Comparison of ENCODE assay signal across 8 cellular contexts in the genomic region with DNA sequence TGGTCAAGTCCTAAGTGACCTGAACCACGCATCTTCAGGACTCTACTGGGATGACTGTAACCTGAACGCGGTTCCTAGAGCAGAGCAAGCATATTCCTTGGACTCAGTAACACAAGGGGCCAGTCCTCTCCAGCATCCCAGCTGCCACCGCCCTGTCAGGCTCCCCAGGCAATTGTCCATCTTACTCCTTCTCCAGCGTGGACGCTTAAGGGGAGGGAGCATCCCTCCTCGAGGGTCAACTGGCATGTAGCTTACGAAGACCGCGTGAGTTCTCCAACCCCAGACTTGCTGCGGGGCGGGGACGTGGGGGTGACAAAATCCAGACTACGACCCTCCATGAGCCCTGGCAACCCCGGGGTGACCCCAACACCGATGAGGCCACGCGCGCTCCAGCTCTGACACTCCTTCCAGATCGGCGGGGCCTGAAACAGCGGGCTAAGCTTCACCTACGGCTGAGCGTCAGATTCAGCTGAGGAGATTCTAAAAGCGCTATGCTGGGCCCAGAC. TPM values are rescaled to one million over a fixed set of nuclear protein-coding genes. Genes with fewer than 3 reads are reported as not detected.
DNase-seq lines count a peak whose midpoint lies in the region; ATAC-seq and TF ChIP-seq lines count a peak whose summit lies in the region.

No MANE protein-coding gene starts in this region.

- H3K4me1 Mint-ChIP-seq in activated T-helper 17 cell treated with anti-CD3 and anti-CD28 coated beads, Interleukin-2, amount 50 U/mL, for 72 hours: peaks cover 12% of the 10 kb centered on the region

- intact Hi-C loops in left cardiac atrium (cut with DNase I): no loop called here

- peak; percentile 6 for DNase-seq in LoVo (ENCODE audit: low spot score)
- DNase-seq in left cardiac atrium: no peak
- peak; percentile 92 for DNase-seq in retina
- DNase-seq in cerebellar nuclear complex (lab: John Stamatoyannopoulos, UW): no peak

- ATAC-seq in GM19351 (IDR thresholded peaks at IDR 0.05; ENCODE audit: unreplicated experiment) (peak; percentile 29), left cardiac atrium (peak; percentile 4 to 28), HG02763 (IDR thresholded peaks at IDR 0.05; ENCODE audit: unreplicated experiment) (no peak)
- peak; percentile 1 for ATAC-seq in activated T-helper 17 cell treated with anti-CD3 and anti-CD28 coated beads, Interleukin-2, amount 50 U/mL, for 72 hours (replicated peaks)

- peak overlapping the region; percentile 95 for H3K4me3 Mint-ChIP-seq in activated T-helper 17 cell treated with anti-CD3 and anti-CD28 coated beads, Interleukin-2, amount 50 U/mL, for 72 hours

- H3K27me3 Mint-ChIP-seq in activated T-helper 17 cell treated with anti-CD3 and anti-CD28 coated beads, Interleukin-2, amount 50 U/mL, for 72 hours: no peaks in the 10 kb centered on the region

- H3K27ac Mint-ChIP-seq in activated T-helper 17 cell treated with anti-CD3 and anti-CD28 coated beads, Interleukin-2, amount 50 U/mL, for 72 hours: peak overlapping the region; percentile 95

- H3K9me3 Mint-ChIP-seq in activated T-helper 17 cell treated with anti-CD3 and anti-CD28 coated beads, Interleukin-2, amount 50 U/mL, for 72 hours: no peaks in the 10 kb centered on the region

- TF ChIP-seq CTCF in C4-2B (conservative IDR thresholded peaks at IDR 0.05): no peak

- peak overlapping the region; percentile 95 for H3K27ac ChIP-seq in C4-2B

- peaks cover 42% of the 10 kb centered on the region for H3K36me3 Mint-ChIP-seq in activated T-helper 17 cell treated with anti-CD3 and anti-CD28 coated beads, Interleukin-2, amount 50 U/mL, for 72 hours (ENCODE audit: low read depth)

RNA-seq across cellular contexts. Expression of a gene that starts 0.9 kb away (rescaled TPM):
- 100 to 1,000 TPM; 142 to 282 TPM for total RNA-seq in activated T-helper 17 cell treated with anti-CD3 and anti-CD28 coated beads, Interleukin-2, amount 50 U/mL, for 72 hours
- total RNA-seq in left cardiac atrium: 10 to 100 TPM; 58.5 to 59.2 TPM

Comparison
In these comparisons a context has a peak if more than half of its experiments do, and no peak if none do; other contexts are left out.
1. DNase-seq: peak in LoVo (single experiment) and retina (single experiment); none in left cardiac atrium (single experiment) and cerebellar nuclear complex (0 of 2).